Comparison of ENCODE assay signal across 18 cellular contexts in the genomic region with DNA sequence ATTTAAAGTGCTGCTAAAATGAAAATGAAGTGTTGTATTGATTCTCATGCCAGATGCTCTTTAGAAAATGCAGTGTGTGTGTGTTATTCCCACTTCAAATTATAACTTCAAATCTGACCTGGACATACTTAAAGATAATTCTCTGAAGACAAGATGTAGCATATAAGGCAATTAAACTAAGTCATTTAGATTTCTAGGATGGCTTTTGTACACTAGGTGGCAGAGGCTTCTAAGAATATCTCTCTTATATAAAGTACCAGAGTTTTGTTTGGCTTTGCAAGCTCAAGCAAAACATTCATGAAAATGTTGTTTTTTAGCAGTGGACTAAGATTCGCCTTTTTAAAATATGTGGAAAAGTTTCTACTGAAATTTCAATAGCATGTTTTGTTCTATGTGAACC.
DNase-seq lines count a peak whose midpoint lies in the region; ATAC-seq, FAIRE-seq and TF ChIP-seq lines count a peak whose summit lies in the region.
"Had no signal": no experiment of that assay in that cellular context is flagged by ENCODE, and none has a peak within 500 bp of the region (broad histone marks: within the 10 kb centered on the region; RNA-seq: fewer than 3 reads in every experiment).

No MANE protein-coding gene starts in this region.

- H4K20me1 ChIP-seq in HepG2 (ENCODE audit: insufficient read depth, low read length) (no peaks in the 10 kb centered on the region), OCI-LY7 (ENCODE audit: insufficient read depth, low read length) (no peaks in the 10 kb centered on the region)

- H3K27me3 ChIP-seq in liver (ENCODE audit: control insufficient read depth in 4 of 4, insufficient read depth in 4 of 4, low read length in 3 of 4) (no peaks in the 10 kb centered on the region), HepG2 (ENCODE audit: control insufficient read depth in 1 of 2, insufficient read depth in 2 of 2, low read length in 2 of 2) (no peaks in the 10 kb centered on the region)
- H3K27me3 ChIP-seq: foreskin keratinocyte, vagina had no signal

- H3K79me2 ChIP-seq in HepG2 (ENCODE audit: insufficient read depth, low read length) (no peaks in the 10 kb centered on the region), OCI-LY7 (ENCODE audit: insufficient read depth, low read depth, low read length) (no peaks in the 10 kb centered on the region)

- H2AFZ ChIP-seq in HepG2 (ENCODE audit: low read length) (no peak overlapping the region), OCI-LY7 (ENCODE audit: low read length) (no peak overlapping the region)

- H3K9me2 ChIP-seq in OCI-LY7 (ENCODE audit: insufficient read depth, low read length): 0 out of 2 replicates have a peak, but pooled peaks cover 9% of the 10 kb centered on the region

- TF ChIP-seq POLR2A in HepG2 (IDR thresholded peaks at IDR 0.05; ENCODE audit: insufficient read depth in 1 of 2, low read depth in 2 of 2, low read length in 2 of 2): no peak

- TF ChIP-seq EP300 in HepG2 (IDR thresholded peaks at IDR 0.05; ENCODE audit: low read depth in 2 of 2, low read length in 2 of 2): no peak
- no peak for TF ChIP-seq EP300 in HepG2 (CRISPR knock-in tag; IDR thresholded peaks at IDR 0.05; ENCODE audit: borderline replicate concordance)

- H3K9ac ChIP-seq in liver (ENCODE audit: low read depth in 1 of 2, low read length in 2 of 2) (no peak overlapping the region), HepG2 (ENCODE audit: insufficient read depth, low read depth, low read length) (no peak overlapping the region)

- DNase-seq in HepG2 (ENCODE audit: low spot score) (no peak), OCI-LY7 (ENCODE audit: low spot score) (peak; percentile 46), choroid plexus epithelial cell (ENCODE audit: low read depth) (peak; percentile 35), type B pancreatic cell (ENCODE audit: extremely low spot score, unreplicated experiment) (no peak), T-helper 1 cell (no peak), NCI-H2029 treated with DMSO at 0.1 percent for 48 hours (lab: John Stamatoyannopoulos, UW) (no peak)
- DNase-seq: activated CD4-positive, alpha-beta T cell treated with anti-CD3 and anti-CD28 coated beads, Interleukin-2, amount 50 U/mL, for 1 hour; amniotic stem cell; foreskin keratinocyte; IMR-90; islet precursor cell; NCI-H1930; stimulated activated CD4-positive, alpha-beta T cell treated with anti-CD3 and anti-CD28 coated beads, Interleukin-2, amount 100 ng/mL, for 48 hours had no signal

- no peaks in the 10 kb centered on the region for H3K36me3 Mint-ChIP-seq in type B pancreatic cell
- H3K36me3 Mint-ChIP-seq: stimulated activated effector memory CD8-positive, alpha-beta T cell treated with anti-CD3 and anti-CD28 coated beads, Interleukin-12 subunit alpha, Interleukin-12 subunit beta, amount 100 ng/mL, for 72 hours had no signal

- no TSS peak for BruUV-seq in HepG2 (replicated peaks; lab: Mats Ljungman, UMichigan)
- BruUV-seq in OCI-LY7 (replicated peaks; lab: Mats Ljungman, UMichigan): no TSS peak

- no peak for FAIRE-seq in HepG2 (lab: Jason Lieb, UNC)

- ATAC-seq in HepG2 (no peak), GM18517 (IDR thresholded peaks at IDR 0.05; ENCODE audit: unreplicated experiment) (no peak)
- ATAC-seq: foreskin keratinocyte; stimulated activated effector memory CD8-positive, alpha-beta T cell treated with anti-CD3 and anti-CD28 coated beads, Interleukin-12 subunit alpha, Interleukin-12 subunit beta, amount 100 ng/mL, for 72 hours had no signal

- no peak overlapping the region for H3K27ac Mint-ChIP-seq in type B pancreatic cell
- H3K27ac Mint-ChIP-seq: stimulated activated effector memory CD8-positive, alpha-beta T cell treated with anti-CD3 and anti-CD28 coated beads, Interleukin-12 subunit alpha, Interleukin-12 subunit beta, amount 100 ng/mL, for 72 hours; T-helper 1 cell treated with Interleukin-12 subunit alpha and Interleukin-12 subunit beta and Interleukin-4 antibody, amounts not matched to agents 30 μg/mL and 1 μg/mL, for 36 hours had no signal

- WGBS in liver: 67% methylated on average over 1 of the region's 1 CpG
- WGBS in HepG2 (ENCODE audit: low lambda C conversion rate): 0% methylated on average over 1 of the region's 1 CpG

- TF ChIP-seq RAD21 in liver (IDR thresholded peaks at IDR 0.05) (peak; percentile 18 to 55), HepG2 (CRISPR knock-in tag; IDR thresholded peaks at IDR 0.05) (no peak)

- H3K9me3 Mint-ChIP-seq in type B pancreatic cell: no peaks in the 10 kb centered on the region
- H3K9me3 Mint-ChIP-seq: T-helper 1 cell treated with Interleukin-12 subunit alpha and Interleukin-12 subunit beta and Interleukin-4 antibody, amounts not matched to agents 30 μg/mL and 1 μg/mL, for 36 hours had no signal

- TF ChIP-seq CTCF in liver (IDR thresholded peaks at IDR 0.05; ENCODE audit: low read depth, low read length, missing input control) (no peak), HepG2 (CRISPR knock-in tag; IDR thresholded peaks at IDR 0.05) (no peak), OCI-LY7 (conservative IDR thresholded peaks at IDR 0.05; ENCODE audit: low read length) (no peak), choroid plexus epithelial cell (conservative IDR thresholded peaks at IDR 0.05; ENCODE audit: low read depth, low read length) (peak; percentile 35), type B pancreatic cell (conservative IDR thresholded peaks at IDR 0.05) (peak; percentile 47)

- POLR2A ChIA-PET in HepG2 (lab: Yijun Ruan, JAX) (no interaction called here), OCI-LY7 (lab: Charles Lee) (interaction anchor here (0.6 to 0.9 kb wide), 7 partner anchors 9 to 1415 kb away, joined by 3 to 6 read pairs (median 3); no protein-coding TSS in a partner anchor)

- CTCF ChIA-PET in HepG2 (lab: Yijun Ruan, JAX; ENCODE audit: low intra/inter-chr PET ratio, low total read pairs): no interaction called here
- CTCF ChIA-PET in OCI-LY7 (lab: Charles Lee; ENCODE audit: unreplicated experiment): no interaction called here

- no peak overlapping the region for H3K4me3 Mint-ChIP-seq in type B pancreatic cell
- H3K4me3 Mint-ChIP-seq: stimulated activated effector memory CD8-positive, alpha-beta T cell treated with anti-CD3 and anti-CD28 coated beads, Interleukin-12 subunit alpha, Interleukin-12 subunit beta, amount 100 ng/mL, for 72 hours; T-helper 1 cell treated with Interleukin-12 subunit alpha and Interleukin-12 subunit beta and Interleukin-4 antibody, amounts not matched to agents 30 μg/mL and 1 μg/mL, for 36 hours had no signal

- H3K4me3 ChIP-seq in liver (ENCODE audit: low read depth in 1 of 3, low read length in 3 of 3): no peak overlapping the region
- no peak overlapping the region for H3K4me3 ChIP-seq in HepG2 (replicated peaks in 1 of 3; ENCODE audit: insufficient read depth in 1 of 3, low read depth in 2 of 3, low read length in 3 of 3)
- H3K4me3 ChIP-seq in OCI-LY7 (ENCODE audit: low read depth, low read length, poor library complexity, severe bottlenecking): no peak overlapping the region
- no peak overlapping the region for H3K4me3 ChIP-seq in choroid plexus epithelial cell (ENCODE audit: low read depth, low read length)
- H3K4me3 ChIP-seq: vagina had no signal

- in situ Hi-C loops in HepG2 (cut with HindIII; ENCODE audit: extremely low pct_ligation_motif_present, low pct_unique_long_range_greater_than_20kb): no loop called here

- intact Hi-C loops in HepG2 (cut with micrococcal nuclease; ENCODE audit: unreplicated experiment) (no loop called here), OCI-LY7 (cut with micrococcal nuclease; ENCODE audit: unreplicated experiment) (no loop called here)

- no peak overlapping the region for H3K27ac ChIP-seq in liver (ENCODE audit: low read depth in 1 of 2, low read length in 2 of 2)
- H3K27ac ChIP-seq in HepG2 (ENCODE audit: extremely low read length, insufficient read depth, low read length): no peak overlapping the region
- no peak overlapping the region for H3K27ac ChIP-seq in OCI-LY7 (ENCODE audit: low read depth, low read length, poor library complexity, severe bottlenecking)
- H3K27ac ChIP-seq: foreskin keratinocyte, vagina had no signal

- no peak overlapping the region for H3K4me2 ChIP-seq in HepG2 (ENCODE audit: low read depth, low read length)
- H3K4me2 ChIP-seq in OCI-LY7 (ENCODE audit: low read length): no peak overlapping the region

- H3K4me1 ChIP-seq in liver (ENCODE audit: control insufficient read depth in 4 of 4, insufficient read depth in 4 of 4, low read length in 3 of 4): no peaks in the 10 kb centered on the region
- H3K4me1 ChIP-seq in HepG2 (ENCODE audit: insufficient read depth, low read length): no peaks in the 10 kb centered on the region
- H3K4me1 ChIP-seq in OCI-LY7 (ENCODE audit: insufficient read depth, low read length, poor library complexity, severe bottlenecking): no peaks in the 10 kb centered on the region
- H3K4me1 ChIP-seq: foreskin keratinocyte, vagina had no signal

- H3K27me3 Mint-ChIP-seq in type B pancreatic cell: peaks cover 10% of the 10 kb centered on the region

- H3K4me1 Mint-ChIP-seq in type B pancreatic cell (ENCODE audit: unreplicated experiment): peaks cover 14% of the 10 kb centered on the region
- H3K4me1 Mint-ChIP-seq: stimulated activated effector memory CD8-positive, alpha-beta T cell treated with anti-CD3 and anti-CD28 coated beads, Interleukin-12 subunit alpha, Interleukin-12 subunit beta, amount 100 ng/mL, for 72 hours had no signal

- H3K36me3 ChIP-seq in liver (ENCODE audit: control insufficient read depth in 4 of 4, insufficient read depth in 3 of 4, low read depth in 1 of 4, low read length in 3 of 4) (no peaks in the 10 kb centered on the region), HepG2 (replicated peaks in 1 of 2; ENCODE audit: control insufficient read depth in 1 of 2, insufficient read depth in 2 of 2, low read length in 2 of 2) (no peaks in the 10 kb centered on the region), OCI-LY7 (ENCODE audit: insufficient read depth, low read length) (no peaks in the 10 kb centered on the region)
- H3K36me3 ChIP-seq: vagina had no signal

- H3K9me3 ChIP-seq in liver (ENCODE audit: control insufficient read depth in 4 of 4, low read length in 3 of 4) (no peaks in the 10 kb centered on the region), HepG2 (ENCODE audit: low read length) (no peaks in the 10 kb centered on the region), OCI-LY7 (ENCODE audit: low read length) (no peaks in the 10 kb centered on the region)
- H3K9me3 ChIP-seq: vagina had no signal

TF ChIP-seq in liver, 16 proteins besides CTCF, POLR2A, EP300 and RAD21 (continues in another document):
- TF ChIP-seq HNF4A (conservative IDR thresholded peaks at IDR 0.05) (no peak), NR2F2 (IDR thresholded peaks at IDR 0.05) (no peak), RXRA (IDR thresholded peaks at IDR 0.05) (no peak)
- TF ChIP-seq, protein P1, sequence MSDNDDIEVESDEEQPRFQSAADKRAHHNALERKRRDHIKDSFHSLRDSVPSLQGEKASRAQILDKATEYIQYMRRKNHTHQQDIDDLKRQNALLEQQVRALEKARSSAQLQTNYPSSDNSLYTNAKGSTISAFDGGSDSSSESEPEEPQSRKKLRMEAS (IDR thresholded peaks at IDR 0.05): no peak

TF ChIP-seq in HepG2, 621 proteins besides CTCF, POLR2A, EP300 and RAD21:
- no peak for TF ChIP-seq ZNF124 (CRISPR knock-in tag; IDR thresholded peaks at IDR 0.05)
- TF ChIP-seq CENPX (CRISPR knock-in tag; IDR thresholded peaks at IDR 0.05): no peak
- no peak for TF ChIP-seq ZNF75D (CRISPR knock-in tag; IDR thresholded peaks at IDR 0.05; ENCODE audit: borderline replicate concordance)
- no peak for TF ChIP-seq ZNF713 (CRISPR knock-in tag; IDR thresholded peaks at IDR 0.05)

Comparison
In these comparisons a context has a peak if more than half of its experiments do, and no peak if none do; other contexts are left out.
1. CTCF ChIP-seq: peak in choroid plexus epithelial cell (single experiment) and type B pancreatic cell (single experiment); none in liver (single experiment), HepG2 (single experiment) and OCI-LY7 (single experiment).
2. DNase-seq: peak in OCI-LY7 (single experiment) and choroid plexus epithelial cell (single experiment); none in HepG2 (single experiment), type B pancreatic cell (single experiment), T-helper 1 cell (0 of 5) and NCI-H2029 treated with DMSO at 0.1 percent for 48 hours (single experiment).